ENCODE assay signal across 12 cellular contexts in the genomic region with DNA sequence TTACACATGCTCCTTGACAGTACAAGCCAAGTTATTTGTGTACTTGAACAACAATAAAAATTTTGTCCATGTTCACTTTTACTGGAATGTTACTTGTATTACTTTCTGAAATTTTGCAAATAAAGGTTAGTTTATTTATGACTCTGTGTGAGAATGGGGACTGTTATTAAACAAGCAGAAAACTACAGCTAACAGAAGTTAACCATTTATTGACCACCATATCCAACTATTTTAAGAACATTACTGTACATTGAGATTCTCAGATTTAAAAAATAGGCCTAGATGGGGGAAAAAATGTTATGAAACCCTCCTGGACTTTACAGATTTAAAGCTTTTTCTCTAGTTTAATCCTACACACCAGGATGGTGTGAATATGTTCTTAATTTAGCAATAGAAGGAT. TPM values are rescaled to one million over a fixed set of nuclear protein-coding genes. Genes with fewer than 3 reads are reported as not detected.
DNase-seq lines count a peak whose midpoint lies in the region; ATAC-seq and TF ChIP-seq lines count a peak whose summit lies in the region.
"Had no signal": no experiment of that assay in that cellular context is flagged by ENCODE, and none has a peak within 500 bp of the region (broad histone marks: within the 10 kb centered on the region; RNA-seq: fewer than 3 reads in every experiment).

No MANE protein-coding gene starts in this region.

- H3K36me3 Mint-ChIP-seq in activated naive CD8-positive, alpha-beta T cell = peaks cover 6% of the 10 kb centered on the region
- peaks cover 9% of the 10 kb centered on the region for H3K36me3 Mint-ChIP-seq in activated naive CD8-positive, alpha-beta T cell treated with anti-CD3 and anti-CD28 coated beads for 36 hours
- H3K36me3 Mint-ChIP-seq in stimulated activated effector memory CD8-positive, alpha-beta T cell treated with anti-CD3 and anti-CD28 coated beads, Interleukin-12 subunit alpha, Interleukin-12 subunit beta, amount 100 ng/mL, for 72 hours = peaks cover 49% of the 10 kb centered on the region

- POLR2A ChIA-PET in PC-9 (lab: Charles Lee; ENCODE audit: unreplicated experiment) = no interaction called here

- H3K4me2 ChIP-seq in PC-9 = peak overlapping the region; percentile 95

- peaks cover 26% of the 10 kb centered on the region for H3K4me1 Mint-ChIP-seq in activated naive CD8-positive, alpha-beta T cell (ENCODE audit: low read depth)
- peaks cover 19% of the 10 kb centered on the region for H3K4me1 Mint-ChIP-seq in activated naive CD8-positive, alpha-beta T cell treated with anti-CD3 and anti-CD28 coated beads for 36 hours
- peaks cover 21% of the 10 kb centered on the region for H3K4me1 Mint-ChIP-seq in stimulated activated effector memory CD8-positive, alpha-beta T cell treated with anti-CD3 and anti-CD28 coated beads, Interleukin-12 subunit alpha, Interleukin-12 subunit beta, amount 100 ng/mL, for 72 hours

- no peak overlapping the region for H2AFZ ChIP-seq in PC-9

- intact Hi-C loops in PC-9 (cut with micrococcal nuclease; ENCODE audit: unreplicated experiment) = loop anchor here (5.0 to 10.0 kb wide), 4 partner anchors 155 to 500 kb away; a partner anchor contains a TSS

- peak overlapping the region; percentile 76; the same call in 1 of the 2 replicates for H3K4me3 ChIP-seq in PC-9
- peak overlapping the region; percentile 67 for H3K4me3 ChIP-seq in fibroblast of pulmonary artery (replicated peaks; ENCODE audit: low read depth, low read length)

- H3F3A ChIP-seq in PC-9 (ENCODE audit: insufficient read depth, low read depth) = peaks cover 9% of the 10 kb centered on the region; the same call in 1 of the 2 replicates

- no peak overlapping the region for H3K27ac Mint-ChIP-seq in activated naive CD8-positive, alpha-beta T cell
- no peak overlapping the region for H3K27ac Mint-ChIP-seq in activated naive CD8-positive, alpha-beta T cell treated with anti-CD3 and anti-CD28 coated beads for 36 hours
- H3K27ac Mint-ChIP-seq in stimulated activated effector memory CD8-positive, alpha-beta T cell treated with anti-CD3 and anti-CD28 coated beads, Interleukin-12 subunit alpha, Interleukin-12 subunit beta, amount 100 ng/mL, for 72 hours = no peak overlapping the region

- DNase-seq in activated naive CD8-positive, alpha-beta T cell treated with anti-CD3 and anti-CD28 coated beads for 36 hours = no peak
- DNase-seq in PC-9 = no peak
- no peak for DNase-seq in fibroblast of pulmonary artery (ENCODE audit: low read depth)
- DNase-seq in stimulated activated effector memory CD8-positive, alpha-beta T cell treated with anti-CD3 and anti-CD28 coated beads, Interleukin-12 subunit alpha, Interleukin-12 subunit beta, amount 100 ng/mL, for 72 hours (ENCODE audit: low spot score in 2 of 2) = no peak
- DNase-seq in NCI-H526 treated with DMSO at 0.1 percent for 48 hours (lab: John Stamatoyannopoulos, UW) = no peak
- DNase-seq in hepatic stellate cell (ENCODE audit: low spot score) = no peak
- DNase-seq: DMS79; stimulated activated CD4-positive, alpha-beta T cell treated with anti-CD3 and anti-CD28 coated beads, Interleukin-2, amount 100 ng/mL, for 48 hours; stimulated activated naive B cell treated with anti-CD40 and anti-IgM and Interleukin-4, amounts not matched to agents 10 μg/mL and 1 μg/mL and 100 μg/mL, for 72 hours had no signal

- CTCF ChIA-PET in PC-9 (lab: Charles Lee) = no interaction called here

- H3K9me3 Mint-ChIP-seq in activated naive CD8-positive, alpha-beta T cell (ENCODE audit: low read depth) = no peaks in the 10 kb centered on the region
- no peaks in the 10 kb centered on the region for H3K9me3 Mint-ChIP-seq in activated naive CD8-positive, alpha-beta T cell treated with anti-CD3 and anti-CD28 coated beads for 36 hours
- no peaks in the 10 kb centered on the region for H3K9me3 Mint-ChIP-seq in stimulated activated effector memory CD8-positive, alpha-beta T cell treated with anti-CD3 and anti-CD28 coated beads, Interleukin-12 subunit alpha, Interleukin-12 subunit beta, amount 100 ng/mL, for 72 hours
- H3K9me3 Mint-ChIP-seq: memory B cell; stimulated activated naive B cell treated with anti-CD40 and anti-IgM and Interleukin-4, amounts not matched to agents 10 μg/mL and 1 μg/mL and 100 μg/mL, for 72 hours had no signal

- peaks cover 7% of the 10 kb centered on the region; the same call in 1 of the 2 replicates for H3K36me3 ChIP-seq in PC-9 (ENCODE audit: low read depth)

- TF ChIP-seq CTCF in PC-9 (conservative IDR thresholded peaks at IDR 0.05) (no peak), fibroblast of pulmonary artery (IDR thresholded peaks at IDR 0.05; ENCODE audit: low read length, missing control alignments) (no peak)

- peak overlapping the region; percentile 89 for H3K4me3 Mint-ChIP-seq in activated naive CD8-positive, alpha-beta T cell
- no peak overlapping the region for H3K4me3 Mint-ChIP-seq in activated naive CD8-positive, alpha-beta T cell treated with anti-CD3 and anti-CD28 coated beads for 36 hours
- H3K4me3 Mint-ChIP-seq in stimulated activated effector memory CD8-positive, alpha-beta T cell treated with anti-CD3 and anti-CD28 coated beads, Interleukin-12 subunit alpha, Interleukin-12 subunit beta, amount 100 ng/mL, for 72 hours = peak overlapping the region; percentile 82

- H3K27me3 ChIP-seq in PC-9 (ENCODE audit: insufficient read depth, low read depth) = no peaks in the 10 kb centered on the region

- ATAC-seq in stimulated activated effector memory CD8-positive, alpha-beta T cell treated with anti-CD3 and anti-CD28 coated beads, Interleukin-12 subunit alpha, Interleukin-12 subunit beta, amount 100 ng/mL, for 72 hours = no peak
- ATAC-seq in HG03139 (IDR thresholded peaks at IDR 0.05; ENCODE audit: unreplicated experiment) = no peak
- ATAC-seq: stimulated activated naive B cell treated with anti-CD40 and anti-IgM and Interleukin-4, amounts not matched to agents 10 μg/mL and 1 μg/mL and 100 μg/mL, for 72 hours had no signal

- no peaks in the 10 kb centered on the region; the same call in 1 of the 2 replicates for H4K20me1 ChIP-seq in PC-9 (ENCODE audit: insufficient read depth)

- no peak overlapping the region for H3K27ac ChIP-seq in PC-9

- peaks cover 11% of the 10 kb centered on the region for H3K4me1 ChIP-seq in PC-9 (replicated peaks; ENCODE audit: insufficient read depth)

- H3K27me3 Mint-ChIP-seq in activated naive CD8-positive, alpha-beta T cell = no peaks in the 10 kb centered on the region
- no peaks in the 10 kb centered on the region for H3K27me3 Mint-ChIP-seq in activated naive CD8-positive, alpha-beta T cell treated with anti-CD3 and anti-CD28 coated beads for 36 hours
- H3K27me3 Mint-ChIP-seq: memory B cell; stimulated activated naive B cell treated with anti-CD40 and anti-IgM and Interleukin-4, amounts not matched to agents 10 μg/mL and 1 μg/mL and 100 μg/mL, for 72 hours had no signal

- peaks cover 22% of the 10 kb centered on the region; the same call in 1 of the 2 replicates for H3K79me2 ChIP-seq in PC-9 (ENCODE audit: low read depth)

- no peaks in the 10 kb centered on the region for H3K9me2 ChIP-seq in PC-9 (ENCODE audit: insufficient read depth)

- H3K9me3 ChIP-seq in PC-9 (ENCODE audit: insufficient read depth, low read depth) = no peaks in the 10 kb centered on the region

- BruUV-seq in PC-9 (replicated peaks; lab: Mats Ljungman, UMichigan) = no TSS peak

RNA-seq across cellular contexts. Expression of a gene that starts 1.8 kb away (rescaled TPM):
- total RNA-seq in activated naive CD8-positive, alpha-beta T cell treated with anti-CD3 and anti-CD28 coated beads for 36 hours = 10 to 100 TPM; 32.2 to 32.7 TPM
- total RNA-seq in PC-9 (2021) = 12.7 and 14.9 TPM in 2 replicates
